10 cellular contexts compared by ENCODE assay signal in the genomic region with DNA sequence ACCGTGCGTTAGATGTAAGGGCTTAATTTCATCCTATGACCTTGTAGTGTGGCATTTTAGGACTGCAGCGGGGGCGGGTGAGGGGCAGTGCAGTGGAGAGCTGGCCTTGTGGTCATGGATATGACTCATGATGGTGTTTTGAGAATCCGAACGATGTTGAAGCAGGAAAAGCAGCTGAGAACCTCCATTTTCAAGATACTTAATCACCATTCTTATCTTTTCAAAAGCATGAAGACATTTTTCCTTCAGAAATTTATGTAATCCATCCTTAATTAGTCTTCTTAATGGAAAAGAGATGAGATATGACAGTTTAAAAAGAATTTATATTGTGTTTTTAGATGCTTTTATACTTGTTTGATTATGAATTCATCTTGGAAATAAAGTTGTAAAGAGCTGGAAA. TPM values are rescaled to one million over a fixed set of nuclear protein-coding genes. Genes with fewer than 3 reads are reported as not detected.
A peak's percentile ranks its signal among the peaks of the same experiment; 100 is the strongest.
DNase-seq lines count a peak whose midpoint lies in the region; ATAC-seq and TF ChIP-seq lines count a peak whose summit lies in the region.
"Had no signal": no experiment of that assay in that cellular context is flagged by ENCODE, and none has a peak within 500 bp of the region (broad histone marks: within the 10 kb centered on the region; RNA-seq: fewer than 3 reads in every experiment).

No MANE protein-coding gene starts in this region.

- no peak for TF ChIP-seq CTCF in fibroblast of pulmonary artery (IDR thresholded peaks at IDR 0.05; ENCODE audit: low read length, missing control alignments)
- TF ChIP-seq CTCF in BE2C (IDR thresholded peaks at IDR 0.05; ENCODE audit: low read depth, low read length): no peak

- no peaks in the 10 kb centered on the region for H3K27me3 Mint-ChIP-seq in activated CD4-positive, alpha-beta memory T cell treated with anti-CD3 and anti-CD28 coated beads for 36 hours
- H3K27me3 Mint-ChIP-seq in activated CD4-positive, alpha-beta memory T cell treated with anti-CD3 and anti-CD28 coated beads, Interleukin-2, amount 10 ng/mL, durations not matched to agents 7 days and 5 days: no peaks in the 10 kb centered on the region
- no peaks in the 10 kb centered on the region for H3K27me3 Mint-ChIP-seq in T-helper 17 cell
- H3K27me3 Mint-ChIP-seq: memory B cell had no signal

- H3K27ac Mint-ChIP-seq in activated CD4-positive, alpha-beta memory T cell treated with anti-CD3 and anti-CD28 coated beads for 36 hours: peak overlapping the region; percentile 28
- no peak overlapping the region for H3K27ac Mint-ChIP-seq in activated CD4-positive, alpha-beta memory T cell treated with anti-CD3 and anti-CD28 coated beads, Interleukin-2, amount 10 ng/mL, durations not matched to agents 7 days and 5 days
- H3K27ac Mint-ChIP-seq in T-helper 17 cell: peak overlapping the region; percentile 34
- H3K27ac Mint-ChIP-seq: memory B cell had no signal

- CTCF ChIA-PET in activated CD4-positive, alpha-beta memory T cell treated with anti-CD3 and anti-CD28 coated beads for 36 hours (lab: Charles Lee): interaction anchor here (1.5 kb wide), 1 partner anchor 10 kb away, joined by 3 read pairs; the partner anchor contains the start of genes ATP5F1C and KIN
- CTCF ChIA-PET in activated CD4-positive, alpha-beta memory T cell treated with anti-CD3 and anti-CD28 coated beads, Interleukin-2, amount 10 ng/mL, durations not matched to agents 7 days and 5 days (lab: Charles Lee): interaction anchor here (0.6 to 0.9 kb wide), 2 partner anchors 21 kb away, joined by 3 read pairs; partner anchors contain the start of gene TAF3

- no peak overlapping the region for H3K4me3 Mint-ChIP-seq in activated CD4-positive, alpha-beta memory T cell treated with anti-CD3 and anti-CD28 coated beads for 36 hours
- H3K4me3 Mint-ChIP-seq in activated CD4-positive, alpha-beta memory T cell treated with anti-CD3 and anti-CD28 coated beads, Interleukin-2, amount 10 ng/mL, durations not matched to agents 7 days and 5 days: no peak overlapping the region
- no peak overlapping the region for H3K4me3 Mint-ChIP-seq in T-helper 17 cell
- H3K4me3 Mint-ChIP-seq: memory B cell had no signal

- no peak overlapping the region for H3K4me3 ChIP-seq in fibroblast of pulmonary artery (replicated peaks; ENCODE audit: low read depth, low read length)
- no peak overlapping the region for H3K4me3 ChIP-seq in skeletal muscle satellite cell (ENCODE audit: low read length)
- H3K4me3 ChIP-seq in BE2C (ENCODE audit: low read depth, low read length): no peak overlapping the region
- H3K4me3 ChIP-seq: coronary artery had no signal

- ATAC-seq in T-helper 17 cell (no peak), HG03175 (IDR thresholded peaks at IDR 0.05; ENCODE audit: unreplicated experiment) (no peak)

- POLR2A ChIA-PET in activated CD4-positive, alpha-beta memory T cell treated with anti-CD3 and anti-CD28 coated beads for 36 hours (lab: Charles Lee): interaction anchor here (0.6 kb wide), 1 partner anchor 13 kb away, joined by 3 read pairs; no protein-coding TSS in a partner anchor
- POLR2A ChIA-PET in activated CD4-positive, alpha-beta memory T cell treated with anti-CD3 and anti-CD28 coated beads, Interleukin-2, amount 10 ng/mL, durations not matched to agents 7 days and 5 days (lab: Charles Lee): interaction anchor here (0.8 to 4.1 kb wide), 3 partner anchors 9 to 20 kb away, joined by 3 to 24 read pairs (median 10); partner anchors contain the start of genes ATP5F1C, KIN and TAF3

- peak overlapping the region; percentile 58 for H3K4me2 ChIP-seq in skeletal muscle satellite cell (ENCODE audit: low read length)

- DNase-seq in activated CD4-positive, alpha-beta memory T cell treated with anti-CD3 and anti-CD28 coated beads for 36 hours: peak; percentile 18
- DNase-seq in activated CD4-positive, alpha-beta memory T cell treated with anti-CD3 and anti-CD28 coated beads, Interleukin-2, amount 10 ng/mL, durations not matched to agents 7 days and 5 days: no peak
- DNase-seq in T-helper 17 cell: no peak
- peak; percentile 91 for DNase-seq in fibroblast of pulmonary artery (ENCODE audit: low read depth)
- DNase-seq in BE2C: no peak
- no peak for DNase-seq in NCI-H2227 (lab: John Stamatoyannopoulos, UW; ENCODE audit: unreplicated experiment)

- intact Hi-C loops in activated CD4-positive, alpha-beta memory T cell treated with anti-CD3 and anti-CD28 coated beads for 36 hours (cut with micrococcal nuclease): no loop called here

- H3K36me3 ChIP-seq in skeletal muscle satellite cell (ENCODE audit: insufficient read depth, low read length) (peaks cover 45% of the 10 kb centered on the region), BE2C (peaks cover 64% of the 10 kb centered on the region)

- peak overlapping the region; percentile 66 for H3K9ac ChIP-seq in skeletal muscle satellite cell (ENCODE audit: low read depth, low read length)

- peaks cover 37% of the 10 kb centered on the region for H3K36me3 Mint-ChIP-seq in activated CD4-positive, alpha-beta memory T cell treated with anti-CD3 and anti-CD28 coated beads for 36 hours
- H3K36me3 Mint-ChIP-seq in activated CD4-positive, alpha-beta memory T cell treated with anti-CD3 and anti-CD28 coated beads, Interleukin-2, amount 10 ng/mL, durations not matched to agents 7 days and 5 days (ENCODE audit: low read depth): peaks cover 68% of the 10 kb centered on the region
- no peaks in the 10 kb centered on the region for H3K36me3 Mint-ChIP-seq in T-helper 17 cell (ENCODE audit: low read depth)

- H3K27me3 ChIP-seq in skeletal muscle satellite cell (ENCODE audit: control insufficient read depth, insufficient read depth, low read length) (no peaks in the 10 kb centered on the region), BE2C (no peaks in the 10 kb centered on the region)

- H3K9me3 ChIP-seq in T-helper 17 cell (ENCODE audit: control insufficient read depth, low read length, poor library complexity, severe bottlenecking) (no peaks in the 10 kb centered on the region), skeletal muscle satellite cell (replicated peaks; ENCODE audit: low read length) (no peaks in the 10 kb centered on the region), BE2C (no peaks in the 10 kb centered on the region)

- peaks cover 40% of the 10 kb centered on the region for H3K4me1 Mint-ChIP-seq in activated CD4-positive, alpha-beta memory T cell treated with anti-CD3 and anti-CD28 coated beads for 36 hours (ENCODE audit: low read depth)
- H3K4me1 Mint-ChIP-seq in activated CD4-positive, alpha-beta memory T cell treated with anti-CD3 and anti-CD28 coated beads, Interleukin-2, amount 10 ng/mL, durations not matched to agents 7 days and 5 days: peaks cover 37% of the 10 kb centered on the region
- H3K4me1 Mint-ChIP-seq in T-helper 17 cell: peaks cover 26% of the 10 kb centered on the region

- H3K9me3 Mint-ChIP-seq in activated CD4-positive, alpha-beta memory T cell treated with anti-CD3 and anti-CD28 coated beads for 36 hours: no peaks in the 10 kb centered on the region
- no peaks in the 10 kb centered on the region for H3K9me3 Mint-ChIP-seq in activated CD4-positive, alpha-beta memory T cell treated with anti-CD3 and anti-CD28 coated beads, Interleukin-2, amount 10 ng/mL, durations not matched to agents 7 days and 5 days
- H3K9me3 Mint-ChIP-seq: memory B cell had no signal

- H3K4me1 ChIP-seq in skeletal muscle satellite cell (ENCODE audit: control insufficient read depth, insufficient read depth, low read length) (peaks cover 23% of the 10 kb centered on the region), BE2C (no peaks in the 10 kb centered on the region)

RNA-seq across cellular contexts. Expression of gene ATP5F1C, which starts 9.6 kb away (rescaled TPM):
- total RNA-seq in activated CD4-positive, alpha-beta memory T cell treated with anti-CD3 and anti-CD28 coated beads for 36 hours: 100 to 1,000 TPM; 281 to 295 TPM
- total RNA-seq in activated CD4-positive, alpha-beta memory T cell treated with anti-CD3 and anti-CD28 coated beads, Interleukin-2, amount 10 ng/mL, durations not matched to agents 7 days and 5 days: 100 to 1,000 TPM; 273 to 278 TPM
- total RNA-seq in T-helper 17 cell: 100 to 1,000 TPM; 115 to 117 TPM
- total RNA-seq in skeletal muscle satellite cell (2012; rRNA removed): 255 and 268 TPM in 2 replicates
- 379 TPM for polyA plus RNA-seq in BE2C (2012; ENCODE audit: insufficient read depth, insufficient read length, low read depth)

RNA-seq across cellular contexts. Expression of gene KIN, which starts 9.8 kb away (rescaled TPM):
- total RNA-seq in activated CD4-positive, alpha-beta memory T cell treated with anti-CD3 and anti-CD28 coated beads for 36 hours: 10 to 100 TPM; 10.9 to 11.5 TPM
- total RNA-seq in activated CD4-positive, alpha-beta memory T cell treated with anti-CD3 and anti-CD28 coated beads, Interleukin-2, amount 10 ng/mL, durations not matched to agents 7 days and 5 days: 10 to 100 TPM; 13.8 to 15.8 TPM
- 1 to 10 TPM; 6.3 to 8.6 TPM for total RNA-seq in T-helper 17 cell
- total RNA-seq in skeletal muscle satellite cell (2012; rRNA removed): 7.1 and 7.9 TPM in 2 replicates
- polyA plus RNA-seq in BE2C (2012; ENCODE audit: insufficient read depth, insufficient read length, low read depth): 8.3 TPM

RNA-seq across cellular contexts. Expression of gene TAF3, which starts 20.7 kb away (rescaled TPM):
- total RNA-seq in activated CD4-positive, alpha-beta memory T cell treated with anti-CD3 and anti-CD28 coated beads for 36 hours: 10 to 100 TPM; 12.2 to 12.3 TPM
- 10 to 100 TPM; 12.7 to 13.0 TPM for total RNA-seq in activated CD4-positive, alpha-beta memory T cell treated with anti-CD3 and anti-CD28 coated beads, Interleukin-2, amount 10 ng/mL, durations not matched to agents 7 days and 5 days
- total RNA-seq in T-helper 17 cell: 10 to 100 TPM; 17.0 to 18.4 TPM
- total RNA-seq in skeletal muscle satellite cell (2012; rRNA removed): 2.0 and 2.2 TPM in 2 replicates
- 10.1 TPM for polyA plus RNA-seq in BE2C (2012; ENCODE audit: insufficient read depth, insufficient read length, low read depth)

Comparison
In these comparisons a context has a peak if more than half of its experiments do, and no peak if none do; other contexts are left out.
1. DNase-seq: peak in activated CD4-positive, alpha-beta memory T cell treated with anti-CD3 and anti-CD28 coated beads for 36 hours (single experiment) and fibroblast of pulmonary artery (single experiment); none in activated CD4-positive, alpha-beta memory T cell treated with anti-CD3 and anti-CD28 coated beads, Interleukin-2, amount 10 ng/mL, durations not matched to agents 7 days and 5 days (single experiment), T-helper 17 cell (0 of 3), BE2C (single experiment) and NCI-H2227 (single experiment).